ENCODE assay signal across 1 cellular context in the genomic region with DNA sequence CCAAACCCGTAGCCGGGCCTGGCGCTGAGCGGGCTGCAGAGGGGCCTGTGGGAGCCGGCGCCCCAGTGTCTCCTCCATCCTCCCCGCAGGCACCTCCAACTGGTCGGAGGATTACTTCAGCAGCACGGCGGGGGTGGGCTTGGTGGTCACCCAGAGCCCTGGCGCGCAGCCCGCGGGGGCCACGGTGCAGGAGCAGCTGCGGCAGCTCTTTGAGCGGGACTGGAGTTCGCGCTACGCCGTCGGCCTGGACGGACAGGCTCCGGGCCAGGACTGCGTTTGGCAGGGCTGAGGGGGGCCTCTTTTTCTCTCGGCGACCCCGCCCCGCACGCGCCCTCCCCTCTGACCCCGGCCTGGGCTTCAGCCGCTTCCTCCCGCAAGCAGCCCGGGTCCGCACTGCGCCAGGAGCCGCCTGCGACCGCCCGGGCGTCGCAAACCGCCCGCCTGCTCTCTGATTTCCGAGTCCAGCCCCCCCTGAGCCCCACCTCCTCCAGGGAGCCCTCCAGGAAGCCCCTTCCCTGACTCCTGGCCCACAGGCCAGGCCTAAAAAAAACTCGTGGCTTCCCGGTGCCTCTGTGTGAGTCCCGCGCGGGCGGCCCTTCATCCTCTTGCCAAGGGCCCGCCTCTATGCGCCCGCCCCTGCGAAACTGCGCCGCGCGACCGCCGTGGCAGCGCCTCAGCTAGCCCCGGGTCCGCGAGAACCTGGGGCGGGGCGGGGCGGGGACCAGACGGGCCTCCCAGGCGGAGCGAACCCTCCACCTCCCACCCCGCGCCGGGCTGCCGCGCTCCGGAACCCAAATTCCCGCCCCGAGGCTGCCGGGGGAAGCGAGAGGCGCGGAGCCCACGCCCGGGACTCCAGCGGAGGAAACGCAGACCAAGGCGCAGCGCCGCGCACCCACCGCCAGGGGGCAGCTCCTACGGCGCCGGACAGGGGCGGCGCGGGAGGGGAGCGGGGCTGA.
TF ChIP-seq lines count a peak whose summit lies in the region.

No MANE protein-coding gene starts in this region.

TF ChIP-seq in GM12878, 131 proteins besides CTCF, POLR2A, EP300 and RAD21 (continues in another document):
- TF ChIP-seq TAF1 (IDR thresholded peaks at IDR 0.05; ENCODE audit: borderline replicate concordance, low read depth, low read length): peak; percentile 23; the same call in 1 of the 2 replicates
- TF ChIP-seq HDGF (IDR thresholded peaks at IDR 0.05): no peak
- TF ChIP-seq BHLHE40 (IDR thresholded peaks at IDR 0.05; ENCODE audit: borderline replicate concordance in 1 of 2, low read depth in 2 of 2, low read length in 1 of 2): peak in 1 of 2 experiments; percentile 32; a peak in 1 of 4 replicates
- TF ChIP-seq KLF5 (IDR thresholded peaks at IDR 0.05; ENCODE audit: partially characterized antibody): no peak
- no peak for TF ChIP-seq SP1 (IDR thresholded peaks at IDR 0.05; ENCODE audit: low read depth, low read length)
- no peak for TF ChIP-seq CBX3 (IDR thresholded peaks at IDR 0.05; ENCODE audit: borderline replicate concordance, low read depth)
- TF ChIP-seq ZNF207 (IDR thresholded peaks at IDR 0.05; ENCODE audit: borderline replicate concordance): no peak
- TF ChIP-seq, protein P1, sequence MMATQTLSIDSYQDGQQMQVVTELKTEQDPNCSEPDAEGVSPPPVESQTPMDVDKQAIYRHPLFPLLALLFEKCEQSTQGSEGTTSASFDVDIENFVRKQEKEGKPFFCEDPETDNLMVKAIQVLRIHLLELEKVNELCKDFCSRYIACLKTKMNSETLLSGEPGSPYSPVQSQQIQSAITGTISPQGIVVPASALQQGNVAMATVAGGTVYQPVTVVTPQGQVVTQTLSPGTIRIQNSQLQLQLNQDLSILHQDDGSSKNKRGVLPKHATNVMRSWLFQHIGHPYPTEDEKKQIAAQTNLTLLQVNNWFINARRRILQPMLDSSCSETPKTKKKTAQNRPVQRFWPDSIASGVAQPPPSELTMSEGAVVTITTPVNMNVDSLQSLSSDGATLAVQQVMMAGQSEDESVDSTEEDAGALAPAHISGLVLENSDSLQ (IDR thresholded peaks at IDR 0.05): no peak
- TF ChIP-seq, protein P2, sequence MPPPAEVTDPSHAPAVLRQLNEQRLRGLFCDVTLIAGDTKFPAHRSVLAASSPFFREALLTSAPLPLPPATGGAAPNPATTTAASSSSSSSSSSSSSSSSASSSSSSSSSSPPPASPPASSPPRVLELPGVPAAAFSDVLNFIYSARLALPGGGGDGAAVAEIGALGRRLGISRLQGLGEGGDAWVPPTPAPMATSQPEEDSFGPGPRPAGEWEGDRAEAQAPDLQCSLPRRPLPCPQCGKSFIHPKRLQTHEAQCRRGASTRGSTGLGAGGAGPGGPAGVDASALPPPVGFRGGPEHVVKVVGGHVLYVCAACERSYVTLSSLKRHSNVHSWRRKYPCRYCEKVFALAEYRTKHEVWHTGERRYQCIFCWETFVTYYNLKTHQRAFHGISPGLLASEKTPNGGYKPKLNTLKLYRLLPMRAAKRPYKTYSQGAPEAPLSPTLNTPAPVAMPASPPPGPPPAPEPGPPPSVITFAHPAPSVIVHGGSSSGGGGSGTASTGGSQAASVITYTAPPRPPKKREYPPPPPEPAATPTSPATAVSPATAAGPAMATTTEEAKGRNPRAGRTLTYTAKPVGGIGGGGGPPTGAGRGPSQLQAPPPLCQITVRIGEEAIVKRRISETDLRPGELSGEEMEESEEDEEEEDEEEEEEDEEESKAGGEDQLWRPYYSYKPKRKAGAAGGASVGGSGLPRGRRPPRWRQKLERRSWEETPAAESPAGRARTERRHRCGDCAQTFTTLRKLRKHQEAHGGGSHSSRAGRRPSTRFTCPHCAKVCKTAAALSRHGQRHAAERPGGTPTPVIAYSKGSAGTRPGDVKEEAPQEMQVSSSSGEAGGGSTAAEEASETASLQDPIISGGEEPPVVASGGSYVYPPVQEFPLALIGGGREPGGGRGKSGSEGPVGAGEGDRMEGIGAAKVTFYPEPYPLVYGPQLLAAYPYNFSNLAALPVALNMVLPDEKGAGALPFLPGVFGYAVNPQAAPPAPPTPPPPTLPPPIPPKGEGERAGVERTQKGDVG (CRISPR knock-in tag; IDR thresholded peaks at IDR 0.05): no peak
- TF ChIP-seq SPI1 (IDR thresholded peaks at IDR 0.05; ENCODE audit: borderline replicate concordance, insufficient read depth, low read depth, low read length): no peak
- TF ChIP-seq SMARCA5 (IDR thresholded peaks at IDR 0.05): 0 out of 2 replicates have a peak, but pooled peaks have one; percentile 44
- TF ChIP-seq, protein P3, sequence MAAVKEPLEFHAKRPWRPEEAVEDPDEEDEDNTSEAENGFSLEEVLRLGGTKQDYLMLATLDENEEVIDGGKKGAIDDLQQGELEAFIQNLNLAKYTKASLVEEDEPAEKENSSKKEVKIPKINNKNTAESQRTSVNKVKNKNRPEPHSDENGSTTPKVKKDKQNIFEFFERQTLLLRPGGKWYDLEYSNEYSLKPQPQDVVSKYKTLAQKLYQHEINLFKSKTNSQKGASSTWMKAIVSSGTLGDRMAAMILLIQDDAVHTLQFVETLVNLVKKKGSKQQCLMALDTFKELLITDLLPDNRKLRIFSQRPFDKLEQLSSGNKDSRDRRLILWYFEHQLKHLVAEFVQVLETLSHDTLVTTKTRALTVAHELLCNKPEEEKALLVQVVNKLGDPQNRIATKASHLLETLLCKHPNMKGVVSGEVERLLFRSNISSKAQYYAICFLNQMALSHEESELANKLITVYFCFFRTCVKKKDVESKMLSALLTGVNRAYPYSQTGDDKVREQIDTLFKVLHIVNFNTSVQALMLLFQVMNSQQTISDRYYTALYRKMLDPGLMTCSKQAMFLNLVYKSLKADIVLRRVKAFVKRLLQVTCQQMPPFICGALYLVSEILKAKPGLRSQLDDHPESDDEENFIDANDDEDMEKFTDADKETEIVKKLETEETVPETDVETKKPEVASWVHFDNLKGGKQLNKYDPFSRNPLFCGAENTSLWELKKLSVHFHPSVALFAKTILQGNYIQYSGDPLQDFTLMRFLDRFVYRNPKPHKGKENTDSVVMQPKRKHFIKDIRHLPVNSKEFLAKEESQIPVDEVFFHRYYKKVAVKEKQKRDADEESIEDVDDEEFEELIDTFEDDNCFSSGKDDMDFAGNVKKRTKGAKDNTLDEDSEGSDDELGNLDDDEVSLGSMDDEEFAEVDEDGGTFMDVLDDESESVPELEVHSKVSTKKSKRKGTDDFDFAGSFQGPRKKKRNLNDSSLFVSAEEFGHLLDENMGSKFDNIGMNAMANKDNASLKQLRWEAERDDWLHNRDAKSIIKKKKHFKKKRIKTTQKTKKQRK (IDR thresholded peaks at IDR 0.05; ENCODE audit: low read depth, low read length): no peak
- TF ChIP-seq SREBF2 (IDR thresholded peaks at IDR 0.05; ENCODE audit: low read length): no peak
- peak; percentile 40; the same call in 1 of the 2 replicates for TF ChIP-seq TCF12 (IDR thresholded peaks at IDR 0.05; ENCODE audit: low read depth, low read length)
- TF ChIP-seq, protein P4, sequence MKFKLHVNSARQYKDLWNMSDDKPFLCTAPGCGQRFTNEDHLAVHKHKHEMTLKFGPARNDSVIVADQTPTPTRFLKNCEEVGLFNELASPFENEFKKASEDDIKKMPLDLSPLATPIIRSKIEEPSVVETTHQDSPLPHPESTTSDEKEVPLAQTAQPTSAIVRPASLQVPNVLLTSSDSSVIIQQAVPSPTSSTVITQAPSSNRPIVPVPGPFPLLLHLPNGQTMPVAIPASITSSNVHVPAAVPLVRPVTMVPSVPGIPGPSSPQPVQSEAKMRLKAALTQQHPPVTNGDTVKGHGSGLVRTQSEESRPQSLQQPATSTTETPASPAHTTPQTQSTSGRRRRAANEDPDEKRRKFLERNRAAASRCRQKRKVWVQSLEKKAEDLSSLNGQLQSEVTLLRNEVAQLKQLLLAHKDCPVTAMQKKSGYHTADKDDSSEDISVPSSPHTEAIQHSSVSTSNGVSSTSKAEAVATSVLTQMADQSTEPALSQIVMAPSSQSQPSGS (IDR thresholded peaks at IDR 0.05; ENCODE audit: low read length): no peak
- TF ChIP-seq HCFC1 (IDR thresholded peaks at IDR 0.05; ENCODE audit: low read length): peak; percentile 33; the same call in 1 of the 2 replicates
- no peak for TF ChIP-seq MEF2B (IDR thresholded peaks at IDR 0.05; ENCODE audit: partially characterized antibody, poor library complexity, severe bottlenecking)
- TF ChIP-seq, protein P5, sequence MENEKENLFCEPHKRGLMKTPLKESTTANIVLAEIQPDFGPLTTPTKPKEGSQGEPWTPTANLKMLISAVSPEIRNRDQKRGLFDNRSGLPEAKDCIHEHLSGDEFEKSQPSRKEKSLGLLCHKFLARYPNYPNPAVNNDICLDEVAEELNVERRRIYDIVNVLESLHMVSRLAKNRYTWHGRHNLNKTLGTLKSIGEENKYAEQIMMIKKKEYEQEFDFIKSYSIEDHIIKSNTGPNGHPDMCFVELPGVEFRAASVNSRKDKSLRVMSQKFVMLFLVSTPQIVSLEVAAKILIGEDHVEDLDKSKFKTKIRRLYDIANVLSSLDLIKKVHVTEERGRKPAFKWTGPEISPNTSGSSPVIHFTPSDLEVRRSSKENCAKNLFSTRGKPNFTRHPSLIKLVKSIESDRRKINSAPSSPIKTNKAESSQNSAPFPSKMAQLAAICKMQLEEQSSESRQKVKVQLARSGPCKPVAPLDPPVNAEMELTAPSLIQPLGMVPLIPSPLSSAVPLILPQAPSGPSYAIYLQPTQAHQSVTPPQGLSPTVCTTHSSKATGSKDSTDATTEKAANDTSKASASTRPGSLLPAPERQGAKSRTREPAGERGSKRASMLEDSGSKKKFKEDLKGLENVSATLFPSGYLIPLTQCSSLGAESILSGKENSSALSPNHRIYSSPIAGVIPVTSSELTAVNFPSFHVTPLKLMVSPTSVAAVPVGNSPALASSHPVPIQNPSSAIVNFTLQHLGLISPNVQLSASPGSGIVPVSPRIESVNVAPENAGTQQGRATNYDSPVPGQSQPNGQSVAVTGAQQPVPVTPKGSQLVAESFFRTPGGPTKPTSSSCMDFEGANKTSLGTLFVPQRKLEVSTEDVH (IDR thresholded peaks at IDR 0.05; ENCODE audit: low read depth, partially characterized antibody): no peak
- no peak for TF ChIP-seq FOXK2 (IDR thresholded peaks at IDR 0.05)
- TF ChIP-seq TCF3 (IDR thresholded peaks at IDR 0.05; ENCODE audit: borderline replicate concordance, insufficient read depth, low read depth, low read length): 0 out of 2 replicates have a peak, but pooled peaks have one; percentile 33
- no peak for TF ChIP-seq SIX5 (IDR thresholded peaks at IDR 0.05; ENCODE audit: low read depth, low read length, severe bottlenecking)
- TF ChIP-seq YY1 (IDR thresholded peaks at IDR 0.05; ENCODE audit: low read depth, low read length): peak; percentile 55; the same call in 1 of the 2 replicates
- no peak for TF ChIP-seq CEBPB (IDR thresholded peaks at IDR 0.05; ENCODE audit: borderline replicate concordance in 1 of 2, low read depth in 2 of 2, low read length in 2 of 2)
- TF ChIP-seq NFIC (IDR thresholded peaks at IDR 0.05; ENCODE audit: low read depth, low read length): no peak
- no peak for TF ChIP-seq MTA2 (IDR thresholded peaks at IDR 0.05; ENCODE audit: low read depth)
- TF ChIP-seq POLR2AphosphoS2 (IDR thresholded peaks at IDR 0.05; ENCODE audit: low read depth, low read length): no peak
- TF ChIP-seq EGR1 (IDR thresholded peaks at IDR 0.05; ENCODE audit: borderline replicate concordance in 1 of 2, low read depth in 2 of 2, low read length in 2 of 2): peak in 1 of 2 experiments; percentile 57; a peak in 2 of 3 replicates
- TF ChIP-seq, protein P6, sequence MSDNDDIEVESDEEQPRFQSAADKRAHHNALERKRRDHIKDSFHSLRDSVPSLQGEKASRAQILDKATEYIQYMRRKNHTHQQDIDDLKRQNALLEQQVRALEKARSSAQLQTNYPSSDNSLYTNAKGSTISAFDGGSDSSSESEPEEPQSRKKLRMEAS (IDR thresholded peaks at IDR 0.05; ENCODE audit: low read depth, low read length): no peak
- no peak for TF ChIP-seq WRNIP1 (IDR thresholded peaks at IDR 0.05; ENCODE audit: borderline replicate concordance, low read depth, low read length)
- TF ChIP-seq RELA (IDR thresholded peaks at IDR 0.05; ENCODE audit: borderline replicate concordance, partially characterized antibody): no peak
- TF ChIP-seq ETV6 (conservative IDR thresholded peaks at IDR 0.05 in 1 of 2, IDR thresholded peaks at IDR 0.05 in 1 of 2; ENCODE audit: borderline replicate concordance in 1 of 2, low read depth in 1 of 2): no peak
- 0 out of 4 replicates have a peak, but pooled peaks of 1 of the 2 experiments have one; percentile 50 for TF ChIP-seq SRF (IDR thresholded peaks at IDR 0.05; ENCODE audit: low read depth in 2 of 2, low read length in 2 of 2)
- peak; percentile 38; the same call in 1 of the 2 replicates for TF ChIP-seq SMC3 (IDR thresholded peaks at IDR 0.05; ENCODE audit: borderline replicate concordance, low read length)
- TF ChIP-seq ZSCAN29 (IDR thresholded peaks at IDR 0.05): no peak
- TF ChIP-seq JUNB (IDR thresholded peaks at IDR 0.05): no peak
- 0 out of 2 replicates have a peak, but pooled peaks have one; percentile 42 for TF ChIP-seq BACH1 (IDR thresholded peaks at IDR 0.05; ENCODE audit: borderline replicate concordance)
- TF ChIP-seq, protein P7, sequence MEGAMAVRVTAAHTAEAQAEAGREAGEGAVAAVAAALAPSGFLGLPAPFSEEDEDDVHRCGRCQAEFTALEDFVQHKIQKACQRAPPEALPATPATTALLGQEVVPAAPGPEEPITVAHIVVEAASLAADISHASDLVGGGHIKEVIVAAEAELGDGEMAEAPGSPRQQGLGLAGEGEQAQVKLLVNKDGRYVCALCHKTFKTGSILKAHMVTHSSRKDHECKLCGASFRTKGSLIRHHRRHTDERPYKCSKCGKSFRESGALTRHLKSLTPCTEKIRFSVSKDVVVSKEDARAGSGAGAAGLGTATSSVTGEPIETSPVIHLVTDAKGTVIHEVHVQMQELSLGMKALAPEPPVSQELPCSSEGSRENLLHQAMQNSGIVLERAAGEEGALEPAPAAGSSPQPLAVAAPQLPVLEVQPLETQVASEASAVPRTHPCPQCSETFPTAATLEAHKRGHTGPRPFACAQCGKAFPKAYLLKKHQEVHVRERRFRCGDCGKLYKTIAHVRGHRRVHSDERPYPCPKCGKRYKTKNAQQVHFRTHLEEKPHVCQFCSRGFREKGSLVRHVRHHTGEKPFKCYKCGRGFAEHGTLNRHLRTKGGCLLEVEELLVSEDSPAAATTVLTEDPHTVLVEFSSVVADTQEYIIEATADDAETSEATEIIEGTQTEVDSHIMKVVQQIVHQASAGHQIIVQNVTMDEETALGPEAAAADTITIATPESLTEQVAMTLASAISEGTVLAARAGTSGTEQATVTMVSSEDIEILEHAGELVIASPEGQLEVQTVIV (IDR thresholded peaks at IDR 0.05; ENCODE audit: borderline replicate concordance, partially characterized antibody): no peak
- no peak for TF ChIP-seq TBL1XR1 (IDR thresholded peaks at IDR 0.05; ENCODE audit: low read depth, low read length)
- TF ChIP-seq RFX5 (IDR thresholded peaks at IDR 0.05; ENCODE audit: low read depth, low read length): no peak
- no peak for TF ChIP-seq CBFB (IDR thresholded peaks at IDR 0.05; ENCODE audit: low read depth)
- peak; percentile 75 for TF ChIP-seq LARP7 (IDR thresholded peaks at IDR 0.05)
- TF ChIP-seq, protein P8, sequence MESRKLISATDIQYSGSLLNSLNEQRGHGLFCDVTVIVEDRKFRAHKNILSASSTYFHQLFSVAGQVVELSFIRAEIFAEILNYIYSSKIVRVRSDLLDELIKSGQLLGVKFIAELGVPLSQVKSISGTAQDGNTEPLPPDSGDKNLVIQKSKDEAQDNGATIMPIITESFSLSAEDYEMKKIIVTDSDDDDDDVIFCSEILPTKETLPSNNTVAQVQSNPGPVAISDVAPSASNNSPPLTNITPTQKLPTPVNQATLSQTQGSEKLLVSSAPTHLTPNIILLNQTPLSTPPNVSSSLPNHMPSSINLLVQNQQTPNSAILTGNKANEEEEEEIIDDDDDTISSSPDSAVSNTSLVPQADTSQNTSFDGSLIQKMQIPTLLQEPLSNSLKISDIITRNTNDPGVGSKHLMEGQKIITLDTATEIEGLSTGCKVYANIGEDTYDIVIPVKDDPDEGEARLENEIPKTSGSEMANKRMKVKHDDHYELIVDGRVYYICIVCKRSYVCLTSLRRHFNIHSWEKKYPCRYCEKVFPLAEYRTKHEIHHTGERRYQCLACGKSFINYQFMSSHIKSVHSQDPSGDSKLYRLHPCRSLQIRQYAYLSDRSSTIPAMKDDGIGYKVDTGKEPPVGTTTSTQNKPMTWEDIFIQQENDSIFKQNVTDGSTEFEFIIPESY (IDR thresholded peaks at IDR 0.05): no peak
